ENCODE assay signal across 17 cellular contexts in the genomic region with DNA sequence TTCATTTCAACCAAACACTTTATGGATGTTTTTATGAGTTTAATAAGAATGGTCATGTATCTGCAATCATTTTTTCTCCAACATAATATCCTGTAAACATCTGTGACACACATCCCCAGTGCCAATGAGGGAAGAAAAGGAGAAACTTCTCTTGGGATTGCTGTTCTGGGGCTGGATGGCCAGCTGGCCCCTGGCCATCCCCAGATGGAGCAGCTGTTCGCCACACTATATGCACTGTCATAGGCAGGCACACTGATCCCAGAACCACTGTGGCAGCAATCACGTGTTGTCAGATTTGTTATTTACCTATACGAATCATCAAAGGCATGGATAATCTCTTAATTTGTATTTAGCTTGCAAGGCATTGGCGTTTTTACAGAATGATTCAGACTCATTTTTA.
DNase-seq lines count a peak whose midpoint lies in the region; TF ChIP-seq lines count a peak whose summit lies in the region.
"Had no signal": no experiment of that assay in that cellular context is flagged by ENCODE, and none has a peak within 500 bp of the region (broad histone marks: within the 10 kb centered on the region; RNA-seq: fewer than 3 reads in every experiment).

No MANE protein-coding gene starts in this region.

- peaks cover 73% of the 10 kb centered on the region for H3K4me1 Mint-ChIP-seq in brain
- H3K4me1 Mint-ChIP-seq: T-cell had no signal

- peaks cover 2% of the 10 kb centered on the region for H3K27me3 Mint-ChIP-seq in brain
- H3K27me3 Mint-ChIP-seq: CD4-positive, alpha-beta T cell had no signal

- no peaks in the 10 kb centered on the region for H3K36me3 Mint-ChIP-seq in brain
- H3K36me3 Mint-ChIP-seq: T-cell had no signal

- H3K27ac Mint-ChIP-seq in brain, result peak overlapping the region; percentile 40 to 99 (median 66)
- H3K27ac Mint-ChIP-seq: CD4-positive, alpha-beta T cell; T-cell had no signal

- no peaks in the 10 kb centered on the region for H3K9me3 Mint-ChIP-seq in brain
- H3K9me3 Mint-ChIP-seq: CD4-positive, alpha-beta T cell; T-cell had no signal

- H3K4me3 Mint-ChIP-seq in brain, result peak overlapping the region in 1 of 5 experiments; percentile 8
- H3K4me3 Mint-ChIP-seq: CD4-positive, alpha-beta T cell; T-cell had no signal

- TF ChIP-seq CTCF in brain (conservative IDR thresholded peaks at IDR 0.05), result no peak

- peak; percentile 29 for DNase-seq in NCI-H82 (lab: John Stamatoyannopoulos, UW)
- DNase-seq in NCI-H82 treated with DMSO at 0.1 percent for 48 hours (lab: John Stamatoyannopoulos, UW; ENCODE audit: unreplicated experiment), result no peak
- DNase-seq in NCI-H446 (lab: John Stamatoyannopoulos, UW), result peak; percentile 9 to 56
- peak; percentile 15 for DNase-seq in pons (ENCODE audit: low spot score)
- no peak for DNase-seq in NK-92 (lab: John Stamatoyannopoulos, UW; ENCODE audit: unreplicated experiment)
- DNase-seq in HPDE6-E6E7 (ENCODE audit: extremely low spot score), result no peak
- DNase-seq: CD4-positive, alpha-beta T cell; DMS79; KG1; MV-4-11; NCI-H1930; NCI-H510A treated with DMSO at 0.1 percent for 48 hours; OCI-M1; SHP77 treated with DMSO at 0.1 percent for 48 hours; SK-N-SH; T-cell had no signal

Comparison
In these comparisons a context has a peak if more than half of its experiments do, and no peak if none do; other contexts are left out.
1. DNase-seq: peak in NCI-H82 (single experiment), NCI-H446 (2 of 2) and pons (single experiment); none in NCI-H82 treated with DMSO at 0.1 percent for 48 hours (single experiment), NK-92 (single experiment) and HPDE6-E6E7 (single experiment).